In the genomic region with DNA sequence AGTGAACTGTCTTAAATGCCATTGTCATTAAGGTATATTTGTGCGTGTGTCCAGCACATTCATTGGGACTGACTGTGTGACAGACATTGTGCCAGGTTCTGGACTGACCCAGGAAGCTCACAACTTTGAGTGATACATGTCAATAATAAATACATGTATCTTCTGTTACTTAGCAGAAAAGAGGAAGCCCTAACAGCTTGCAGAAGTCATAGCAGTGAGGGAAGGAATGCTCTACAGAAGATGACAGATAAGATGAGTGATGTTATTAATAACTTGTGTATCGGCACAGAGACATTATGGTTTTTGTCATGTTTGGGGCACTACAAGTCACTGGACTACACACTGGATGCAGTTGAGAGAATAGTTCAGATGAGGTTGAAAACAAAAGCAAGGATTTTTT, we compare ENCODE assay signal across 14 cellular contexts. TPM values are rescaled to one million over a fixed set of nuclear protein-coding genes. Genes with fewer than 3 reads are reported as not detected.
A peak's percentile ranks its signal among the peaks of the same experiment; 100 is the strongest.
DNase-seq lines count a peak whose midpoint lies in the region; ATAC-seq, FAIRE-seq and TF ChIP-seq lines count a peak whose summit lies in the region.
"Had no signal": no experiment of that assay in that cellular context is flagged by ENCODE, and none has a peak within 500 bp of the region (broad histone marks: within the 10 kb centered on the region; RNA-seq: fewer than 3 reads in every experiment).

No MANE protein-coding gene starts in this region.

- BruUV-seq in GM12878 (replicated peaks; lab: Mats Ljungman, UMichigan): no TSS peak

- H3K4me1 ChIP-seq in OCI-LY3 (ENCODE audit: low read length) (peaks cover 31% of the 10 kb centered on the region), GM12878 (ENCODE audit: control insufficient read depth, insufficient read depth, low read length) (no peaks in the 10 kb centered on the region; the same call in 1 of the 2 replicates)

- RAD21 ChIA-PET in GM12878 (lab: Charles Lee; ENCODE audit: unreplicated experiment): interaction anchor here (2.2 kb wide), 1 partner anchor 11 kb away, joined by 9 read pairs; no protein-coding TSS in a partner anchor

- H3K4me3 ChIP-seq in OCI-LY3 (ENCODE audit: low read length) (no peak overlapping the region), GM12878 (no peak overlapping the region)

- peaks cover 24% of the 10 kb centered on the region for H3K4me1 Mint-ChIP-seq in stimulated activated effector memory CD8-positive, alpha-beta T cell treated with anti-CD3 and anti-CD28 coated beads, Interleukin-12 subunit alpha, Interleukin-12 subunit beta, amount 100 ng/mL, for 72 hours

- H3K9ac ChIP-seq in OCI-LY3 (ENCODE audit: low read length): no peak overlapping the region
- no peak overlapping the region for H3K9ac ChIP-seq in GM12878 (ENCODE audit: control insufficient read depth, insufficient read depth, low read length)

- peak overlapping the region; percentile 91 to 99 for H3K27ac Mint-ChIP-seq in activated naive CD4-positive, alpha-beta T cell treated with anti-CD3 and anti-CD28 coated beads, Interleukin-2, amount 50 U/mL, for 72 hours
- H3K27ac Mint-ChIP-seq in stimulated activated effector memory CD8-positive, alpha-beta T cell treated with anti-CD3 and anti-CD28 coated beads, Interleukin-12 subunit alpha, Interleukin-12 subunit beta, amount 100 ng/mL, for 72 hours: peak overlapping the region; percentile 97

- no peak overlapping the region for H2AFZ ChIP-seq in OCI-LY3 (ENCODE audit: low read depth, low read length)
- H2AFZ ChIP-seq in GM12878 (ENCODE audit: control insufficient read depth, low read depth, low read length): no peak overlapping the region

- H4K20me1 ChIP-seq in OCI-LY3 (ENCODE audit: insufficient read depth, low read length) (peaks cover 28% of the 10 kb centered on the region), GM12878 (ENCODE audit: control insufficient read depth, insufficient read depth) (no peaks in the 10 kb centered on the region)

- no peak for DNase-seq in activated naive CD4-positive, alpha-beta T cell treated with anti-CD3 and anti-CD28 coated beads, Interleukin-2, amount 50 U/mL, for 72 hours (ENCODE audit: low spot score in 2 of 2)
- DNase-seq in activated naive CD4-positive, alpha-beta T cell treated with anti-CD3 and anti-CD28 coated beads, Interleukin-2, amount 50 U/mL, for 16 hours: no peak
- DNase-seq in GM12878 (ENCODE audit: low read depth, low spot score) (no peak), GOT3 (lab: John Stamatoyannopoulos, UW) (no peak), H4 (ENCODE audit: low spot score) (no peak)
- DNase-seq in stimulated activated effector memory CD8-positive, alpha-beta T cell treated with anti-CD3 and anti-CD28 coated beads, Interleukin-12 subunit alpha, Interleukin-12 subunit beta, amount 100 ng/mL, for 72 hours (ENCODE audit: low spot score in 2 of 2): no peak
- DNase-seq: activated CD4-positive, alpha-beta T cell treated with anti-CD3 and anti-CD28 coated beads, Interleukin-2, amount 50 U/mL, for 48 hours; brain microvascular endothelial cell; NCI-H146; trophoblast cell had no signal

- TF ChIP-seq RAD21 in GM12878 (IDR thresholded peaks at IDR 0.05; ENCODE audit: insufficient read depth, low read depth, low read length): no peak

- H3K36me3 ChIP-seq in OCI-LY3 (replicated peaks; ENCODE audit: low read depth, low read length): peaks cover 30% of the 10 kb centered on the region
- peaks cover 0 to 17% of the 10 kb centered on the region in 2 experiments; a peak in 3 of 4 replicates for H3K36me3 ChIP-seq in GM12878 (ENCODE audit: control insufficient read depth in 2 of 2, insufficient read depth in 2 of 2, low read length in 1 of 2)

- no peak for ATAC-seq in activated naive CD4-positive, alpha-beta T cell treated with anti-CD3 and anti-CD28 coated beads, Interleukin-2, amount 50 U/mL, for 72 hours
- ATAC-seq in GM12878 (no peak), HG03045 (IDR thresholded peaks at IDR 0.05; ENCODE audit: unreplicated experiment) (no peak)
- no peak for ATAC-seq in stimulated activated effector memory CD8-positive, alpha-beta T cell treated with anti-CD3 and anti-CD28 coated beads, Interleukin-12 subunit alpha, Interleukin-12 subunit beta, amount 100 ng/mL, for 72 hours

- in situ Hi-C loops in GM12878 (cut with MboI): no loop called here

- intact Hi-C loops in GM12878 (cut with micrococcal nuclease; ENCODE audit: unreplicated experiment): loop anchor here (5.0 kb wide), 1 partner anchor 132 kb away; a partner anchor contains a TSS

- SMC1A ChIA-PET in GM12878 (lab: Charles Lee; ENCODE audit: uncharacterized antibody, unreplicated experiment): interaction anchor here (1.3 to 3.6 kb wide), 3 partner anchors 10 to 190 kb away, joined by 3 to 31 read pairs (median 6); no protein-coding TSS in a partner anchor

- no peak for TF ChIP-seq EP300 in GM12878 (IDR thresholded peaks at IDR 0.05; ENCODE audit: borderline replicate concordance in 1 of 2, control insufficient read depth in 1 of 2, low read depth in 2 of 2, low read length in 2 of 2)

- WGBS in GM12878 (ENCODE audit: insufficient coverage, insufficient replicate concordance, low lambda C conversion rate, missing lambda C conversion rate): 50% methylated on average over 2 of the region's 2 CpGs

- H3K79me2 ChIP-seq in OCI-LY3 (ENCODE audit: low read length) (peaks cover 97% of the 10 kb centered on the region), GM12878 (ENCODE audit: control insufficient read depth, insufficient read depth, low read length) (peaks cover 74% of the 10 kb centered on the region)

- TF ChIP-seq POLR2A in GM12878 (IDR thresholded peaks at IDR 0.05; ENCODE audit: low read depth, low read length): no peak

- POLR2A ChIA-PET in GM12878 (lab: Charles Lee): interaction anchor here (2.2 to 3.4 kb wide), 2 partner anchors 10 to 15 kb away, joined by 21 to 43 read pairs; a partner anchor contains a TSS

- TF ChIP-seq CTCF in OCI-LY3 (IDR thresholded peaks at IDR 0.05; ENCODE audit: low read depth, low read length) (no peak), GM12878 (IDR thresholded peaks at IDR 0.05 in 2 of 3, conservative IDR thresholded peaks at IDR 0.05 in 1 of 3; ENCODE audit: control insufficient read depth in 2 of 3, extremely low read depth in 1 of 3, insufficient read depth in 1 of 3, low read depth in 3 of 3, low read length in 3 of 3) (no peak)

- H3K9me3 ChIP-seq in OCI-LY3 (ENCODE audit: insufficient read depth, low read length) (no peaks in the 10 kb centered on the region), GM12878 (replicated peaks; ENCODE audit: control insufficient read depth, insufficient read depth, low read length) (no peaks in the 10 kb centered on the region)

- no peaks in the 10 kb centered on the region for H3K27me3 ChIP-seq in OCI-LY3 (ENCODE audit: low read depth, low read length)
- no peaks in the 10 kb centered on the region for H3K27me3 ChIP-seq in GM12878 (replicated peaks in 1 of 2; ENCODE audit: control insufficient read depth in 2 of 2, insufficient read depth in 2 of 2, low read length in 1 of 2)
- H3K27me3 ChIP-seq: brain microvascular endothelial cell had no signal

- peak overlapping the region; percentile 84 for H3K4me3 Mint-ChIP-seq in stimulated activated effector memory CD8-positive, alpha-beta T cell treated with anti-CD3 and anti-CD28 coated beads, Interleukin-12 subunit alpha, Interleukin-12 subunit beta, amount 100 ng/mL, for 72 hours

- H3K36me3 Mint-ChIP-seq in activated naive CD4-positive, alpha-beta T cell treated with anti-CD3 and anti-CD28 coated beads, Interleukin-2, amount 50 U/mL, for 72 hours: peaks cover 24 to 37% of the 10 kb centered on the region in 2 donors
- H3K36me3 Mint-ChIP-seq in stimulated activated effector memory CD8-positive, alpha-beta T cell treated with anti-CD3 and anti-CD28 coated beads, Interleukin-12 subunit alpha, Interleukin-12 subunit beta, amount 100 ng/mL, for 72 hours: peaks cover 69% of the 10 kb centered on the region

- H3K9me3 Mint-ChIP-seq in activated naive CD4-positive, alpha-beta T cell treated with anti-CD3 and anti-CD28 coated beads, Interleukin-2, amount 50 U/mL, for 72 hours: no peaks in the 10 kb centered on the region
- H3K9me3 Mint-ChIP-seq in stimulated activated effector memory CD8-positive, alpha-beta T cell treated with anti-CD3 and anti-CD28 coated beads, Interleukin-12 subunit alpha, Interleukin-12 subunit beta, amount 100 ng/mL, for 72 hours: no peaks in the 10 kb centered on the region

- H3K4me2 ChIP-seq in OCI-LY3 (ENCODE audit: low read length) (0 out of 2 replicates have a peak overlapping the region, but pooled peaks have one; percentile 77), GM12878 (ENCODE audit: control insufficient read depth, insufficient read depth) (no peak overlapping the region)

- CTCF ChIA-PET in GM12878 (lab: Yijun Ruan, JAX): interaction anchor here (2.3 kb wide), 1 partner anchor 14 kb away, joined by 14 read pairs; no protein-coding TSS in a partner anchor

- peak; percentile 41 for FAIRE-seq in GM12878 (lab: Jason Lieb, UNC)
- FAIRE-seq: keratinocyte, RCC 7860 had no signal

- H3K27ac ChIP-seq in OCI-LY3 (ENCODE audit: low read length): no peak overlapping the region; the same call in none of the 2 replicates
- no peak overlapping the region for H3K27ac ChIP-seq in GM12878 (ENCODE audit: control insufficient read depth, insufficient read depth)

RNA-seq across cellular contexts. Expression of a gene that starts 1.2 kb away (rescaled TPM):
- total RNA-seq in activated naive CD4-positive, alpha-beta T cell treated with anti-CD3 and anti-CD28 coated beads, Interleukin-2, amount 50 U/mL, for 72 hours: 100 to 1,000 TPM; 205 to 208 TPM
- 679 and 699 TPM in 2 replicates for total RNA-seq in GM12878 (2013; cell fraction: nucleolus; rRNA removed)
- total RNA-seq in GM12878 (2014; rRNA removed): 143 and 161 TPM in 2 replicates
- 206 and 215 TPM in 2 replicates for total RNA-seq in GM12878 (2014; rRNA removed; fragmentation: Illumina TruSeq; extraction: Trizol)
- total RNA-seq in GM12878 (2021): 139 and 144 TPM in 2 replicates
- polyA plus RNA-seq in GM12878 (2011; ENCODE audit: low read depth): 67.0 TPM
- polyA plus RNA-seq in GM12878 (2011; rRNA removed): 424 and 447 TPM in 2 replicates
- polyA plus RNA-seq in GM12878 (2011; cell fraction: cytosol; rRNA removed): 210 and 228 TPM in 2 replicates
- polyA plus RNA-seq in GM12878 (2011; cell fraction: nucleus; rRNA removed): 782 and 792 TPM in 2 replicates
- 144 and 155 TPM in 2 replicates for polyA plus RNA-seq in GM12878 (2012)
- polyA plus RNA-seq in GM12878 (2014; fragmentation: Illumina TruSeq; extraction: Trizol): 267 and 397 TPM in 2 replicates
- polyA plus RNA-seq in GM12878 (2014; fragmentation: Nextera tagmentation; extraction: Ambion mirVana): 100 to 1,000 TPM in 1 of 2 experiments, 10 to 100 TPM in 1; 83.0 to 109 TPM
- 185 and 210 TPM in 2 replicates for polyA plus RNA-seq in GM12878 (2014; rRNA removed)
- 100 to 1,000 TPM; 207 to 219 TPM for polyA plus RNA-seq in GM12878 (2016; fragmentation: Nextera tagmentation; extraction: Ambion mirVana)
- 241 and 282 TPM in 2 replicates for polyA minus RNA-seq in GM12878 (2011; rRNA and poly(A)+ RNA removed)
- polyA minus RNA-seq in GM12878 (2011; cell fraction: cytosol; rRNA and poly(A)+ RNA removed): 69.1 and 84.6 TPM in 2 replicates
- 291 and 367 TPM in 2 replicates for polyA minus RNA-seq in GM12878 (2011; cell fraction: nucleus; rRNA and poly(A)+ RNA removed)
- total RNA-seq in H4 (2014; rRNA removed; shearing (Covaris generic)): 48.5 and 65.2 TPM in 2 replicates

RNA-seq across cellular contexts. Expression of a gene that starts 14.6 kb away (rescaled TPM):
- total RNA-seq in activated naive CD4-positive, alpha-beta T cell treated with anti-CD3 and anti-CD28 coated beads, Interleukin-2, amount 50 U/mL, for 72 hours: 10 to 100 TPM; 24.3 to 25.5 TPM
- total RNA-seq in GM12878 (2013; cell fraction: nucleolus; rRNA removed): 38.1 and 39.8 TPM in 2 replicates
- total RNA-seq in GM12878 (2014; rRNA removed): 27.5 and 32.5 TPM in 2 replicates
- 39.1 and 39.4 TPM in 2 replicates for total RNA-seq in GM12878 (2014; rRNA removed; fragmentation: Illumina TruSeq; extraction: Trizol)
- total RNA-seq in GM12878 (2021): 21.4 and 22.0 TPM in 2 replicates
- 5.4 TPM for polyA plus RNA-seq in GM12878 (2011; ENCODE audit: low read depth)
- polyA plus RNA-seq in GM12878 (2011; rRNA removed): 29.4 and 55.8 TPM in 2 replicates
- 7.7 and 9.6 TPM in 2 replicates for polyA plus RNA-seq in GM12878 (2011; cell fraction: cytosol; rRNA removed)
- polyA plus RNA-seq in GM12878 (2011; cell fraction: nucleus; rRNA removed): 11.3 and 16.7 TPM in 2 replicates
- 9.2 and 12.6 TPM in 2 replicates for polyA plus RNA-seq in GM12878 (2012)
- polyA plus RNA-seq in GM12878 (2014; fragmentation: Illumina TruSeq; extraction: Trizol): 34.2 and 48.0 TPM in 2 replicates
- 10 to 100 TPM; 26.1 to 44.3 TPM for polyA plus RNA-seq in GM12878 (2014; fragmentation: Nextera tagmentation; extraction: Ambion mirVana)
- polyA plus RNA-seq in GM12878 (2014; rRNA removed): 15.7 and 19.5 TPM in 2 replicates
- polyA plus RNA-seq in GM12878 (2016; fragmentation: Nextera tagmentation; extraction: Ambion mirVana): 10 to 100 TPM; 32.4 to 34.5 TPM
- polyA minus RNA-seq in GM12878 (2011; rRNA and poly(A)+ RNA removed): 12.5 and 14.3 TPM in 2 replicates
- polyA minus RNA-seq in GM12878 (2011; cell fraction: cytosol; rRNA and poly(A)+ RNA removed): 8.0 and 8.7 TPM in 2 replicates
- polyA minus RNA-seq in GM12878 (2011; cell fraction: nucleus; rRNA and poly(A)+ RNA removed): 9.9 and 10.9 TPM in 2 replicates
- 18.3 and 29.5 TPM in 2 replicates for total RNA-seq in H4 (2014; rRNA removed; shearing (Covaris generic))
